22 cellular contexts compared by ENCODE assay signal in the genomic region with DNA sequence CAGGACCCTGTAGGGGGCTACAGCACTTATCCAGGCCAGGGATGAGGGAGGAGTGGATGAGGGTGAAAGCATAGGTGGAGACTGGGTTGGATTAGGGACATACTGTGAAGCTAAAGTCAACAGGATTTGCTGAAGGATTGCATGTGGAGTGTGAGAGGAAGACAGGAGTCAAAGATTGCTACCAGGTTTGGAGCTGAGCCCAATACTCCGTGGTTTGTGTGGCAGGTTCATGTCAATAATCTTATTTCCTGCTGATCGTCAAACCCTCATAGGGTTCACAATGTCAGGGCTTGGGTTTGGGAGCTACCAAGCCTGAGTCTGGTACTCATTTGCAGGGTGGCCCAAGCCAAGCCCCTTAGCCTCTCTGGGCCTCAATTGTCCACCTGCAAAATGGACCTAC.
DNase-seq lines count a peak whose midpoint lies in the region; ATAC-seq and TF ChIP-seq lines count a peak whose summit lies in the region.
"Had no signal": no experiment of that assay in that cellular context is flagged by ENCODE, and none has a peak within 500 bp of the region (broad histone marks: within the 10 kb centered on the region; RNA-seq: fewer than 3 reads in every experiment).

No MANE protein-coding gene starts in this region.

- no peaks in the 10 kb centered on the region for H3K36me3 Mint-ChIP-seq in activated T-cell treated with anti-CD3 and anti-CD28 coated beads, Interleukin-2, amount 50 U/mL, for 24 hours (ENCODE audit: low read depth)
- H3K36me3 Mint-ChIP-seq in stimulated activated memory B cell treated with anti-CD40 and anti-IgM and Interleukin-4, amounts not matched to agents 10 μg/mL and 1 μg/mL and 100 μg/mL, for 72 hours = peaks cover 6% of the 10 kb centered on the region

- H3K27me3 ChIP-seq in Peyer's patch = no peaks in the 10 kb centered on the region
- H3K27me3 ChIP-seq: BLaER1 treated with 17β-estradiol and CSF1 and Interleukin-3, amounts not matched to agents 10 nM and 100 nM had no signal

- TF ChIP-seq POLR2A in Peyer's patch (IDR thresholded peaks at IDR 0.05) = no peak

- peaks cover 0 to 6% (median 0%) of the 10 kb centered on the region in 4 donors for H3K4me1 ChIP-seq in Peyer's patch

- H3K4me1 Mint-ChIP-seq in activated T-cell treated with anti-CD3 and anti-CD28 coated beads, Interleukin-2, amount 50 U/mL, for 24 hours (ENCODE audit: low read depth) = peaks cover 14% of the 10 kb centered on the region
- H3K4me1 Mint-ChIP-seq in stimulated activated memory B cell treated with anti-CD40 and anti-IgM and Interleukin-4, amounts not matched to agents 10 μg/mL and 1 μg/mL and 100 μg/mL, for 72 hours = no peaks in the 10 kb centered on the region

- DNase-seq in activated T-cell treated with anti-CD3 and anti-CD28 coated beads, Interleukin-2, amount 50 U/mL, for 24 hours = no peak
- no peak for DNase-seq in activated T-cell treated with anti-CD3 and anti-CD28 coated beads for 4 hours
- no peak for DNase-seq in Peyer's patch
- DNase-seq in left colon = no peak
- no peak for DNase-seq in coronary artery (ENCODE audit: low spot score)
- DNase-seq in NCI-H1105 treated with DMSO at 0.1 percent for 48 hours (lab: John Stamatoyannopoulos, UW) = no peak
- no peak for DNase-seq in NCI-H446 (lab: John Stamatoyannopoulos, UW)
- DNase-seq: 8988T, EL, GF-D8, KG1, MV-4-11, NCI-H1694, NCI-H2081, NCI-H2171, NCI-H345, NCI-H524 treated with DMSO at 0.1 percent for 48 hours, RPMI8226, SIG-M5, SK-N-SH had no signal

- H3K9me3 ChIP-seq in Peyer's patch = no peaks in the 10 kb centered on the region
- H3K9me3 ChIP-seq: SK-N-SH had no signal

- peak overlapping the region; percentile 6 for H3K27ac Mint-ChIP-seq in activated T-cell treated with anti-CD3 and anti-CD28 coated beads, Interleukin-2, amount 50 U/mL, for 24 hours
- H3K27ac Mint-ChIP-seq in stimulated activated memory B cell treated with anti-CD40 and anti-IgM and Interleukin-4, amounts not matched to agents 10 μg/mL and 1 μg/mL and 100 μg/mL, for 72 hours = no peak overlapping the region

- peaks cover 6% of the 10 kb centered on the region for H3K9me3 Mint-ChIP-seq in activated T-cell treated with anti-CD3 and anti-CD28 coated beads, Interleukin-2, amount 50 U/mL, for 24 hours
- H3K9me3 Mint-ChIP-seq in stimulated activated memory B cell treated with anti-CD40 and anti-IgM and Interleukin-4, amounts not matched to agents 10 μg/mL and 1 μg/mL and 100 μg/mL, for 72 hours = no peaks in the 10 kb centered on the region

- peak overlapping the region in 3 of 4 donors; percentile 42 to 87 (median 65) for H3K27ac ChIP-seq in Peyer's patch
- no peak overlapping the region for H3K27ac ChIP-seq in coronary artery
- H3K27ac ChIP-seq: BLaER1 treated with 17β-estradiol and CSF1 and Interleukin-3, amounts not matched to agents 10 nM and 100 nM had no signal

- H3K4me3 Mint-ChIP-seq in activated T-cell treated with anti-CD3 and anti-CD28 coated beads, Interleukin-2, amount 50 U/mL, for 24 hours = no peak overlapping the region
- H3K4me3 Mint-ChIP-seq in stimulated activated memory B cell treated with anti-CD40 and anti-IgM and Interleukin-4, amounts not matched to agents 10 μg/mL and 1 μg/mL and 100 μg/mL, for 72 hours = no peak overlapping the region

- intact Hi-C loops in left colon (cut with DNase I, micrococcal nuclease) = no loop called here

- H3K27me3 Mint-ChIP-seq in activated T-cell treated with anti-CD3 and anti-CD28 coated beads, Interleukin-2, amount 50 U/mL, for 24 hours = no peaks in the 10 kb centered on the region
- no peaks in the 10 kb centered on the region for H3K27me3 Mint-ChIP-seq in stimulated activated memory B cell treated with anti-CD40 and anti-IgM and Interleukin-4, amounts not matched to agents 10 μg/mL and 1 μg/mL and 100 μg/mL, for 72 hours

- TF ChIP-seq CTCF in Peyer's patch (IDR thresholded peaks at IDR 0.05) = no peak
- no peak for TF ChIP-seq CTCF in coronary artery (IDR thresholded peaks at IDR 0.05)

- H3K4me3 ChIP-seq in Peyer's patch = no peak overlapping the region
- no peak overlapping the region for H3K4me3 ChIP-seq in coronary artery
- H3K4me3 ChIP-seq: BLaER1 treated with 17β-estradiol and CSF1 and Interleukin-3, amounts not matched to agents 10 nM and 100 nM had no signal

- H3K36me3 ChIP-seq in Peyer's patch = no peaks in the 10 kb centered on the region
- H3K36me3 ChIP-seq: BLaER1 treated with 17β-estradiol and CSF1 and Interleukin-3, amounts not matched to agents 10 nM and 100 nM had no signal

- ATAC-seq in left colon = peak; percentile 49
- peak; percentile 16 for ATAC-seq in stimulated activated memory B cell treated with anti-CD40 and anti-IgM and Interleukin-4, amounts not matched to agents 10 μg/mL and 1 μg/mL and 100 μg/mL, for 72 hours

Comparison
In these comparisons a context has a peak if more than half of its experiments do, and no peak if none do; other contexts are left out.
1. H3K27ac ChIP-seq: peak in Peyer's patch (3 of 4); none in coronary artery (0 of 2).